Comparison of ENCODE assay signal across 9 cellular contexts in genomic region chr19:31347828-31348314, GRCh38. TPM values are rescaled to one million over a fixed set of nuclear protein-coding genes. Genes with fewer than 3 reads are reported as not detected.
DNase-seq lines count a peak whose midpoint lies in the region; ATAC-seq, FAIRE-seq and TF ChIP-seq lines count a peak whose summit lies in the region.
"Had no signal": no experiment of that assay in that cellular context is flagged by ENCODE, and none has a peak within 500 bp of the region (broad histone marks: within the 10 kb centered on the region; RNA-seq: fewer than 3 reads in every experiment).

No MANE protein-coding gene starts in this region.

- TF ChIP-seq CTCF in left ventricle myocardium inferior (IDR thresholded peaks at IDR 0.05; ENCODE audit: borderline replicate concordance) = no peak

- peak overlapping the region; percentile 88 for H3K4me3 Mint-ChIP-seq in central memory CD8-positive, alpha-beta T cell

- peaks cover 78% of the 10 kb centered on the region for H3K27me3 Mint-ChIP-seq in central memory CD8-positive, alpha-beta T cell

- H3K4me1 Mint-ChIP-seq in central memory CD8-positive, alpha-beta T cell = peaks cover 29% of the 10 kb centered on the region

- DNase-seq in left ventricle myocardium inferior = no peak
- DNase-seq in left cardiac atrium = no peak
- no peak for DNase-seq in central memory CD8-positive, alpha-beta T cell (ENCODE audit: low spot score in 2 of 2)
- DNase-seq in urothelium cell line (ENCODE audit: low spot score) = no peak
- DNase-seq in NCI-H510A treated with DMSO at 0.1 percent for 48 hours (lab: John Stamatoyannopoulos, UW) = no peak
- DNase-seq in NCI-H146 treated with DMSO at 0.1 percent for 48 hours (lab: John Stamatoyannopoulos, UW; ENCODE audit: unreplicated experiment) = no peak

- peak overlapping the region; percentile 47 for H3K9ac ChIP-seq in muscle layer of colon (ENCODE audit: low read length)

- H3K27ac ChIP-seq in left ventricle myocardium inferior (replicated peaks) (peak overlapping the region; percentile 96), muscle layer of colon (ENCODE audit: low read depth, low read length) (peak overlapping the region; percentile 77)

- no peak for ATAC-seq in left cardiac atrium
- ATAC-seq in central memory CD8-positive, alpha-beta T cell (replicated peaks; ENCODE audit: extremely low read depth, poor library complexity, severe bottlenecking) = no peak
- ATAC-seq in HG03460 (IDR thresholded peaks at IDR 0.05; ENCODE audit: unreplicated experiment) = no peak

- peaks cover 31% of the 10 kb centered on the region for H3K27me3 ChIP-seq in left ventricle myocardium inferior (ENCODE audit: low read depth)
- no peaks in the 10 kb centered on the region for H3K27me3 ChIP-seq in muscle layer of colon (ENCODE audit: control insufficient read depth in 1 of 2, insufficient read depth in 2 of 2, low read length in 2 of 2)

- no peaks in the 10 kb centered on the region for H3K9me3 Mint-ChIP-seq in central memory CD8-positive, alpha-beta T cell

- FAIRE-seq in urothelium cell line (lab: Jason Lieb, UNC) = peak; percentile 61
- FAIRE-seq: colon had no signal

- H3K4me3 ChIP-seq in left ventricle myocardium inferior (peak overlapping the region; percentile 96), muscle layer of colon (ENCODE audit: low read depth in 1 of 2, low read length in 2 of 2) (peak overlapping the region; percentile 46 to 75)

- intact Hi-C loops in left ventricle myocardium inferior (cut with micrococcal nuclease) = no loop called here
- intact Hi-C loops in left cardiac atrium (cut with DNase I) = no loop called here

- H3K4me1 ChIP-seq in left ventricle myocardium inferior (peaks cover 45% of the 10 kb centered on the region), muscle layer of colon (ENCODE audit: insufficient read depth, low read length) (peaks cover 46% of the 10 kb centered on the region)

- H3K36me3 Mint-ChIP-seq in central memory CD8-positive, alpha-beta T cell (ENCODE audit: insufficient read depth) = peaks cover 10% of the 10 kb centered on the region

- H3K9me3 ChIP-seq in left ventricle myocardium inferior (replicated peaks) (no peaks in the 10 kb centered on the region), muscle layer of colon (ENCODE audit: low read length) (no peaks in the 10 kb centered on the region)

- H3K36me3 ChIP-seq in left ventricle myocardium inferior (no peaks in the 10 kb centered on the region), muscle layer of colon (ENCODE audit: insufficient read depth, low read length) (no peaks in the 10 kb centered on the region)

- no peak overlapping the region for H3K27ac Mint-ChIP-seq in central memory CD8-positive, alpha-beta T cell (ENCODE audit: low read depth)

RNA-seq across cellular contexts. Expression of gene TSHZ3, which starts 1.4 kb away (rescaled TPM):
- total RNA-seq in left ventricle myocardium inferior = 2.9 TPM
- total RNA-seq in left cardiac atrium = 1 to 10 TPM; 4.3 to 5.4 TPM
